In the genomic region with DNA sequence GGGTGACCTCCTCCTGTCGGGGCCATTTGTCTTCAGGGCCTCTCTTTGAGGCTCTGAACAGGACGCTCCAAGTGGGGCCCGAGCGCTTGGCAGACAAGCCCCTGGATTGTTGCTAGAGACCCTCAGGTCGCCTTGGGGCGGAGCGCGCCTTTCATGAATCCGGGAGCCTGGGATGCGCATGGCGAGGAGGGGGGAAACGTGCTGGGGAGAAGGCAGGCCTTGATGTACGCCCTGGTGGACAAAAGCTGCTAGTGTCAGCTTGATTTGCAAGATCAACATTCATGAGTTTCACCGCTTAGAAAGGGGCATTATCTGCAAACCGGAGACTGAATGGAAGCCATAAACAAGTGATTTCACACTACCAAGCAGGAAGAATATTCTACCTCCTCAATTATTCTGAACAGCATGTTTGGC, we compare ENCODE assay signal across 8 cellular contexts.
DNase-seq lines count a peak whose midpoint lies in the region; ATAC-seq and TF ChIP-seq lines count a peak whose summit lies in the region.

No MANE protein-coding gene starts in this region.

- H3K4me3 Mint-ChIP-seq in type B pancreatic cell: peak overlapping the region; percentile 85

- TF ChIP-seq CTCF in AG10803 (conservative IDR thresholded peaks at IDR 0.05; ENCODE audit: low read length): peak; percentile 44
- peak; percentile 84 for TF ChIP-seq CTCF in type B pancreatic cell (conservative IDR thresholded peaks at IDR 0.05)

- H3K9me3 Mint-ChIP-seq in type B pancreatic cell: peaks cover 5% of the 10 kb centered on the region

- ATAC-seq in GM19372 (IDR thresholded peaks at IDR 0.05; ENCODE audit: low read depth, unreplicated experiment): peak; percentile 40

- H3K27ac Mint-ChIP-seq in type B pancreatic cell: peak overlapping the region; percentile 97

- H3K4me3 ChIP-seq in AG10803 (ENCODE audit: low read length): peak overlapping the region; percentile 63

- peaks cover 4% of the 10 kb centered on the region for H3K36me3 Mint-ChIP-seq in type B pancreatic cell

- H3K4me1 Mint-ChIP-seq in type B pancreatic cell (ENCODE audit: unreplicated experiment): peaks cover 27% of the 10 kb centered on the region

- DNase-seq in AG10803 (ENCODE audit: low read depth): peak; percentile 78
- DNase-seq in NCI-H510A (lab: John Stamatoyannopoulos, UW): peak; percentile 43
- peak; percentile 92 for DNase-seq in ecto neural progenitor cell (ENCODE audit: low spot score)
- DNase-seq in medulla oblongata (ENCODE audit: extremely low spot score): peak; percentile 72
- DNase-seq in type B pancreatic cell (ENCODE audit: extremely low spot score, unreplicated experiment): peak; percentile 82
- no peak for DNase-seq in activated gamma-delta T cell treated with Interleukin-2 at 50 U/mL for 16 hours
- DNase-seq in CD1c-positive myeloid dendritic cell (ENCODE audit: extremely low spot score): no peak

- H3K27me3 Mint-ChIP-seq in type B pancreatic cell: no peaks in the 10 kb centered on the region

Comparison
In these comparisons a context has a peak if more than half of its experiments do, and no peak if none do; other contexts are left out.
1. DNase-seq: peak in AG10803 (single experiment), NCI-H510A (single experiment), ecto neural progenitor cell (single experiment), medulla oblongata (single experiment) and type B pancreatic cell (single experiment); none in activated gamma-delta T cell treated with Interleukin-2 at 50 U/mL for 16 hours (single experiment) and CD1c-positive myeloid dendritic cell (single experiment).